Comparison of ENCODE assay signal across 1 cellular context in genomic region chr20:6767536-6768227, GRCh38.
A peak's percentile ranks its signal among the peaks of the same experiment; 100 is the strongest.
TF ChIP-seq lines count a peak whose summit lies in the region.

BMP2 (plus strand) TSS chr20:6767686; CDS start chr20:6770127, 2,441 bp downstream.

TF ChIP-seq in HepG2, 621 proteins besides CTCF, POLR2A, EP300 and RAD21 (continued from another document and continues in another):
- TF ChIP-seq ZNF282 (IDR thresholded peaks at IDR 0.05; ENCODE audit: partially characterized antibody) (no peak), ZNF335 (CRISPR knock-in tag; IDR thresholded peaks at IDR 0.05) (no peak), BHLHE40 (IDR thresholded peaks at IDR 0.05; ENCODE audit: low read length) (no peak), MYC (CRISPR knock-in tag; IDR thresholded peaks at IDR 0.05; ENCODE audit: borderline replicate concordance) (no peak), ZNF263 (CRISPR knock-in tag; IDR thresholded peaks at IDR 0.05) (peak; percentile 51; the same call in 1 of the 2 replicates), ZC3H4 (CRISPR knock-in tag; IDR thresholded peaks at IDR 0.05; ENCODE audit: borderline replicate concordance) (no peak), HBP1 (CRISPR knock-in tag; IDR thresholded peaks at IDR 0.05; ENCODE audit: low read depth) (no peak), PREB (CRISPR knock-in tag; IDR thresholded peaks at IDR 0.05) (no peak), RBAK (CRISPR knock-in tag; IDR thresholded peaks at IDR 0.05) (no peak), KLF6 (CRISPR knock-in tag; IDR thresholded peaks at IDR 0.05) (no peak), KDM5B (CRISPR knock-in tag; IDR thresholded peaks at IDR 0.05; ENCODE audit: borderline replicate concordance) (0 out of 2 replicates have a peak, but pooled peaks have one; percentile 49), NFYB (CRISPR knock-in tag; IDR thresholded peaks at IDR 0.05) (no peak), MAZ (IDR thresholded peaks at IDR 0.05; ENCODE audit: borderline replicate concordance, low read depth, low read length) (no peak), MAZ (CRISPR knock-in tag; IDR thresholded peaks at IDR 0.05; ENCODE audit: low read depth) (no peak), CCAR2 (optimal IDR thresholded peaks at IDR 0.05; ENCODE audit: low read depth, low read length) (no peak), CREB1 (IDR thresholded peaks at IDR 0.05) (no peak), CREB1 (CRISPR knock-in tag; IDR thresholded peaks at IDR 0.05) (no peak), ZNF513 (CRISPR knock-in tag; conservative IDR thresholded peaks at IDR 0.05) (no peak), DPF2 (CRISPR knock-in tag; IDR thresholded peaks at IDR 0.05; ENCODE audit: borderline replicate concordance, low read depth) (no peak), TERF1 (CRISPR knock-in tag; IDR thresholded peaks at IDR 0.05) (no peak), SNAPC5 (CRISPR knock-in tag; IDR thresholded peaks at IDR 0.05; ENCODE audit: borderline replicate concordance) (no peak), GZF1 (CRISPR knock-in tag; IDR thresholded peaks at IDR 0.05) (no peak), ZNF784 (CRISPR knock-in tag; IDR thresholded peaks at IDR 0.05; ENCODE audit: borderline replicate concordance) (no peak), RFX5 (IDR thresholded peaks at IDR 0.05; ENCODE audit: low read depth, low read length) (no peak), ZNF780A (CRISPR knock-in tag; IDR thresholded peaks at IDR 0.05) (no peak), ZNF674 (CRISPR knock-in tag; IDR thresholded peaks at IDR 0.05; ENCODE audit: low read depth) (no peak), MNT (IDR thresholded peaks at IDR 0.05) (no peak), DR1 (CRISPR knock-in tag; IDR thresholded peaks at IDR 0.05) (no peak; the same call in 1 of the 2 replicates), ZXDC (CRISPR knock-in tag; IDR thresholded peaks at IDR 0.05) (no peak), ZNF800 (CRISPR knock-in tag; IDR thresholded peaks at IDR 0.05) (peak; percentile 99), ZNF333 (CRISPR knock-in tag; IDR thresholded peaks at IDR 0.05; ENCODE audit: borderline replicate concordance) (0 out of 2 replicates have a peak, but pooled peaks have one; percentile 30), ZNF570 (CRISPR knock-in tag; IDR thresholded peaks at IDR 0.05; ENCODE audit: borderline replicate concordance) (no peak), TRAFD1 (CRISPR knock-in tag; IDR thresholded peaks at IDR 0.05; ENCODE audit: borderline replicate concordance) (no peak), ZBTB2 (CRISPR knock-in tag; IDR thresholded peaks at IDR 0.05; ENCODE audit: low read depth) (0 out of 2 replicates have a peak, but pooled peaks have one; percentile 24), HMG20B (CRISPR knock-in tag; conservative IDR thresholded peaks at IDR 0.05) (no peak), YEATS2 (CRISPR knock-in tag; IDR thresholded peaks at IDR 0.05; ENCODE audit: borderline replicate concordance) (no peak), MEF2D (CRISPR knock-in tag; IDR thresholded peaks at IDR 0.05) (no peak), GTF3A (CRISPR knock-in tag; conservative IDR thresholded peaks at IDR 0.05) (no peak), GATAD2A (CRISPR knock-in tag; IDR thresholded peaks at IDR 0.05) (no peak), TBL1XR1 (IDR thresholded peaks at IDR 0.05; ENCODE audit: borderline replicate concordance, low read length, partially characterized antibody) (no peak), ZNF547 (CRISPR knock-in tag; IDR thresholded peaks at IDR 0.05) (0 out of 2 replicates have a peak, but pooled peaks have one; percentile 55), ZNF841 (CRISPR knock-in tag; IDR thresholded peaks at IDR 0.05; ENCODE audit: borderline replicate concordance) (no peak), MAF1 (CRISPR knock-in tag; IDR thresholded peaks at IDR 0.05; ENCODE audit: borderline replicate concordance) (no peak), FOXC1 (CRISPR knock-in tag; IDR thresholded peaks at IDR 0.05; ENCODE audit: borderline replicate concordance) (no peak), HNRNPL (IDR thresholded peaks at IDR 0.05; ENCODE audit: low read depth, low read length) (no peak), WIZ (CRISPR knock-in tag; IDR thresholded peaks at IDR 0.05) (no peak), TEAD3 (CRISPR knock-in tag; optimal IDR thresholded peaks at IDR 0.05; ENCODE audit: borderline replicate concordance) (no peak), KLF12 (CRISPR knock-in tag; IDR thresholded peaks at IDR 0.05; ENCODE audit: borderline replicate concordance) (no peak), NKX3-1 (CRISPR knock-in tag; IDR thresholded peaks at IDR 0.05) (no peak), TBX2 (CRISPR knock-in tag; IDR thresholded peaks at IDR 0.05; ENCODE audit: borderline replicate concordance) (no peak), ZNF724P (CRISPR knock-in tag; IDR thresholded peaks at IDR 0.05; ENCODE audit: borderline replicate concordance) (0 out of 2 replicates have a peak, but pooled peaks have one; percentile 50), ZNF383 (CRISPR knock-in tag; IDR thresholded peaks at IDR 0.05; ENCODE audit: borderline replicate concordance) (no peak), CCDC6 (CRISPR knock-in tag; IDR thresholded peaks at IDR 0.05) (no peak)
